20 cellular contexts compared by ENCODE assay signal in genomic region chr11:115333106-115333505, GRCh38.
DNase-seq lines count a peak whose midpoint lies in the region; ATAC-seq and TF ChIP-seq lines count a peak whose summit lies in the region.
"Had no signal": no experiment of that assay in that cellular context is flagged by ENCODE, and none has a peak within 500 bp of the region (broad histone marks: within the 10 kb centered on the region; RNA-seq: fewer than 3 reads in every experiment).

No MANE protein-coding gene starts in this region.

- H3K4me3 ChIP-seq in choroid plexus epithelial cell (ENCODE audit: low read depth, low read length) (no peak overlapping the region), esophagus muscularis mucosa (no peak overlapping the region)
- H3K4me3 ChIP-seq: coronary artery, lower lobe of right lung had no signal

- no peaks in the 10 kb centered on the region for H3K9me3 ChIP-seq in esophagus muscularis mucosa
- H3K9me3 ChIP-seq: Caco-2, lower lobe of right lung had no signal

- no peak for ATAC-seq in effector memory CD8-positive, alpha-beta T cell (replicated peaks)
- ATAC-seq: activated T-cell treated with anti-CD3 and anti-CD28 coated beads, Interleukin-2, amount 50 U/mL, for 4 hours; esophagus mucosa had no signal

- H3K9me3 Mint-ChIP-seq in effector memory CD8-positive, alpha-beta T cell: no peaks in the 10 kb centered on the region
- H3K9me3 Mint-ChIP-seq: activated T-cell treated with anti-CD3 and anti-CD28 coated beads, Interleukin-2, amount 50 U/mL, for 4 hours; T-helper 2 cell treated with Interferon-gamma antibody and Interleukin-4, amounts not matched to agents 5 μg/mL and 100 μg/mL, for 36 hours had no signal

- no peak for TF ChIP-seq POLR2A in esophagus muscularis mucosa (IDR thresholded peaks at IDR 0.05; ENCODE audit: low read depth)

- H3K36me3 Mint-ChIP-seq in effector memory CD8-positive, alpha-beta T cell (ENCODE audit: insufficient read depth): no peaks in the 10 kb centered on the region

- TF ChIP-seq EP300 in esophagus muscularis mucosa (IDR thresholded peaks at IDR 0.05): no peak

- H3K27me3 ChIP-seq in esophagus muscularis mucosa: no peaks in the 10 kb centered on the region

- H3K27me3 Mint-ChIP-seq in effector memory CD8-positive, alpha-beta T cell: no peaks in the 10 kb centered on the region

- TF ChIP-seq CTCF in choroid plexus epithelial cell (conservative IDR thresholded peaks at IDR 0.05; ENCODE audit: low read depth, low read length) (no peak), esophagus muscularis mucosa (IDR thresholded peaks at IDR 0.05) (no peak)

- H3K36me3 ChIP-seq in esophagus muscularis mucosa: no peaks in the 10 kb centered on the region
- H3K36me3 ChIP-seq: lower lobe of right lung had no signal

- DNase-seq in NCI-H2196 (lab: John Stamatoyannopoulos, UW; ENCODE audit: unreplicated experiment) (peak; percentile 18), NCI-H2196 treated with DMSO at 0.1 percent for 48 hours (lab: John Stamatoyannopoulos, UW; ENCODE audit: unreplicated experiment) (no peak), NCI-H226 (peak; percentile 41), choroid plexus epithelial cell (ENCODE audit: low read depth) (peak; percentile 4), NCI-H446 treated with DMSO at 0.1 percent for 48 hours (lab: John Stamatoyannopoulos, UW) (no peak), SIG-M5 treated with dmso at 0.1 percent for 504 hours (lab: John Stamatoyannopoulos, UW; ENCODE audit: unreplicated experiment) (no peak), esophagus muscularis mucosa (ENCODE audit: extremely low spot score) (no peak)
- no peak for DNase-seq in effector memory CD8-positive, alpha-beta T cell
- DNase-seq: activated CD4-positive, alpha-beta T cell treated with anti-CD3 and anti-CD28 coated beads for 48 hours; activated T-cell treated with anti-CD3 and anti-CD28 coated beads, Interleukin-2, amount 50 U/mL, for 4 hours; Caco-2; hypothalamus; lower lobe of right lung; nucleus accumbens; RPMI8226; stimulated activated naive CD4-positive, alpha-beta T cell treated with Interleukin-2 at 50 U/mL for 16 hours had no signal

- intact Hi-C loops in esophagus muscularis mucosa (cut with DNase I): loop anchor here (10.0 kb wide), 1 partner anchor 362 kb away; no protein-coding TSS in a partner anchor

- H3K27ac ChIP-seq in esophagus muscularis mucosa (replicated peaks in 1 of 4): no peak overlapping the region
- H3K27ac ChIP-seq: coronary artery, HL-60, lower lobe of right lung had no signal

- H3K4me1 Mint-ChIP-seq in effector memory CD8-positive, alpha-beta T cell (ENCODE audit: low read depth in 2 of 2): no peaks in the 10 kb centered on the region

- WGBS in esophagus muscularis mucosa: 77% methylated on average over 2 of the region's 2 CpGs

- H3K4me1 ChIP-seq in esophagus muscularis mucosa: no peaks in the 10 kb centered on the region
- H3K4me1 ChIP-seq: lower lobe of right lung had no signal

- no peak overlapping the region for H3K4me3 Mint-ChIP-seq in effector memory CD8-positive, alpha-beta T cell
- H3K4me3 Mint-ChIP-seq: activated T-cell treated with anti-CD3 and anti-CD28 coated beads, Interleukin-2, amount 50 U/mL, for 4 hours; T-helper 2 cell treated with Interferon-gamma antibody and Interleukin-4, amounts not matched to agents 5 μg/mL and 100 μg/mL, for 36 hours had no signal

- no peak overlapping the region for H3K27ac Mint-ChIP-seq in effector memory CD8-positive, alpha-beta T cell
- H3K27ac Mint-ChIP-seq: T-helper 2 cell treated with Interferon-gamma antibody and Interleukin-4, amounts not matched to agents 5 μg/mL and 100 μg/mL, for 36 hours had no signal

Comparison
In these comparisons a context has a peak if more than half of its experiments do, and no peak if none do; other contexts are left out.
1. DNase-seq: peak in NCI-H2196 (single experiment), NCI-H226 (single experiment) and choroid plexus epithelial cell (single experiment); none in NCI-H2196 treated with DMSO at 0.1 percent for 48 hours (single experiment), NCI-H446 treated with DMSO at 0.1 percent for 48 hours (single experiment), SIG-M5 treated with dmso at 0.1 percent for 504 hours (single experiment), effector memory CD8-positive, alpha-beta T cell (0 of 3) and esophagus muscularis mucosa (single experiment).